ENCODE assay signal across 8 cellular contexts in genomic region chr10:132329565-132330485, GRCh38. TPM values are rescaled to one million over a fixed set of nuclear protein-coding genes. Genes with fewer than 3 reads are reported as not detected.
DNase-seq lines count a peak whose midpoint lies in the region; ATAC-seq and TF ChIP-seq lines count a peak whose summit lies in the region.

No MANE protein-coding gene starts in this region.

- WGBS in thyroid gland, 2 donors = 68 to 85% methylated on average over 23 of the region's 23 CpGs

- H3K27me3 ChIP-seq in MG63 = no peaks in the 10 kb centered on the region
- H3K27me3 ChIP-seq in subcutaneous abdominal adipose tissue (ENCODE audit: control insufficient read depth in 5 of 5, insufficient read depth in 4 of 5, low read length in 5 of 5) = no peaks in the 10 kb centered on the region
- H3K27me3 ChIP-seq in thyroid gland = no peaks in the 10 kb centered on the region

- intact Hi-C loops in thyroid gland (cut with DNase I) = no loop called here

- peak overlapping the region; percentile 89 for H3K27ac Mint-ChIP-seq in activated naive CD4-positive, alpha-beta T cell treated with anti-CD3 and anti-CD28 coated beads, Interleukin-2, amount 10 ng/mL, durations not matched to agents 7 days and 5 days

- H3K9ac ChIP-seq in subcutaneous abdominal adipose tissue (ENCODE audit: low read length in 5 of 5) = peak overlapping the region in 1 of 5 donors; percentile 33

- no peak for TF ChIP-seq CTCF in thyroid gland (IDR thresholded peaks at IDR 0.05)

- DNase-seq in GM04503 (ENCODE audit: low read depth) (peak; percentile 72), MG63 (peak; percentile 84), kidney glomerular epithelial cell (lab: John Stamatoyannopoulos, UW) (peak; percentile 94), thyroid gland (no peak)
- DNase-seq in activated naive CD4-positive, alpha-beta T cell treated with anti-CD3 and anti-CD28 coated beads, Interleukin-2, amount 10 ng/mL, durations not matched to agents 7 days and 5 days = peak; percentile 50

- peaks cover 47% of the 10 kb centered on the region for H3K36me3 Mint-ChIP-seq in activated naive CD4-positive, alpha-beta T cell treated with anti-CD3 and anti-CD28 coated beads, Interleukin-2, amount 10 ng/mL, durations not matched to agents 7 days and 5 days

- no peak for ATAC-seq in GM21381 (IDR thresholded peaks at IDR 0.05; ENCODE audit: unreplicated experiment)
- no peak for ATAC-seq in GM18868 (IDR thresholded peaks at IDR 0.05; ENCODE audit: unreplicated experiment)

- TF ChIP-seq POLR2A in thyroid gland (IDR thresholded peaks at IDR 0.05) = no peak

- H3K9me3 ChIP-seq in MG63 = no peaks in the 10 kb centered on the region
- H3K9me3 ChIP-seq in subcutaneous abdominal adipose tissue (ENCODE audit: control insufficient read depth in 5 of 5, low read length in 5 of 5) = no peaks in the 10 kb centered on the region
- no peaks in the 10 kb centered on the region for H3K9me3 ChIP-seq in thyroid gland

- H3K9me3 Mint-ChIP-seq in activated naive CD4-positive, alpha-beta T cell treated with anti-CD3 and anti-CD28 coated beads, Interleukin-2, amount 10 ng/mL, durations not matched to agents 7 days and 5 days = no peaks in the 10 kb centered on the region

- H3K36me3 ChIP-seq in MG63 (peaks cover 55% of the 10 kb centered on the region), subcutaneous abdominal adipose tissue (ENCODE audit: control insufficient read depth in 5 of 5, insufficient read depth in 5 of 5, low read length in 5 of 5) (peaks cover 0 to 3% (median 0%) of the 10 kb centered on the region in 5 donors), thyroid gland (no peaks in the 10 kb centered on the region)

- H3K4me3 ChIP-seq in MG63 = peak overlapping the region; percentile 99
- H3K4me3 ChIP-seq in subcutaneous abdominal adipose tissue (ENCODE audit: low read depth in 1 of 5, low read length in 5 of 5) = peak overlapping the region; percentile 11 to 98 (median 55)
- no peak overlapping the region for H3K4me3 ChIP-seq in thyroid gland (replicated peaks in 1 of 3)

- H3K4me1 Mint-ChIP-seq in activated naive CD4-positive, alpha-beta T cell treated with anti-CD3 and anti-CD28 coated beads, Interleukin-2, amount 10 ng/mL, durations not matched to agents 7 days and 5 days = peaks cover 62% of the 10 kb centered on the region

- H3K27ac ChIP-seq in subcutaneous abdominal adipose tissue (ENCODE audit: low read depth, low read length) (peak overlapping the region; percentile 55), thyroid gland (no peak overlapping the region)

- H3K4me3 Mint-ChIP-seq in activated naive CD4-positive, alpha-beta T cell treated with anti-CD3 and anti-CD28 coated beads, Interleukin-2, amount 10 ng/mL, durations not matched to agents 7 days and 5 days = peak overlapping the region; percentile 86

- CTCF ChIA-PET in activated naive CD4-positive, alpha-beta T cell treated with anti-CD3 and anti-CD28 coated beads, Interleukin-2, amount 10 ng/mL, durations not matched to agents 7 days and 5 days (lab: Charles Lee) = interaction anchor here (0.7 to 1.2 kb wide), 2 partner anchors 8 to 19 kb away, joined by 3 read pairs; no protein-coding TSS in a partner anchor

- H3K4me1 ChIP-seq in subcutaneous abdominal adipose tissue (ENCODE audit: control insufficient read depth in 5 of 5, insufficient read depth in 5 of 5, low read length in 5 of 5) = peaks cover 3 to 52% (median 38%) of the 10 kb centered on the region in 5 donors
- peaks cover 10 to 19% of the 10 kb centered on the region in 2 donors for H3K4me1 ChIP-seq in thyroid gland

- H3K27me3 Mint-ChIP-seq in activated naive CD4-positive, alpha-beta T cell treated with anti-CD3 and anti-CD28 coated beads, Interleukin-2, amount 10 ng/mL, durations not matched to agents 7 days and 5 days = peaks cover 20% of the 10 kb centered on the region

RNA-seq across cellular contexts. Expression of gene LRRC27, which starts 2.2 kb away (rescaled TPM):
- 8.3 and 13.7 TPM in 2 replicates for total RNA-seq in MG63 (2014; rRNA removed; shearing (Covaris generic); ENCODE audit: low replicate concordance)
- 10 to 100 TPM; 14.0 to 24.4 (median 19.4) TPM for total RNA-seq in thyroid gland

RNA-seq across cellular contexts. Expression of gene STK32C, which starts 22.1 kb away (rescaled TPM):
- 25.9 and 36.6 TPM in 2 replicates for total RNA-seq in MG63 (2014; rRNA removed; shearing (Covaris generic); ENCODE audit: low replicate concordance)
- total RNA-seq in thyroid gland = 1 to 10 TPM; 3.3 to 5.7 (median 3.5) TPM

Comparison
In these comparisons a context has a peak if more than half of its experiments do, and no peak if none do; other contexts are left out.
1. DNase-seq: peak in GM04503 (single experiment), MG63 (single experiment), activated naive CD4-positive, alpha-beta T cell treated with anti-CD3 and anti-CD28 coated beads, Interleukin-2, amount 10 ng/mL, durations not matched to agents 7 days and 5 days (single experiment) and kidney glomerular epithelial cell (single experiment); none in thyroid gland (0 of 2).
2. H3K4me3 ChIP-seq: peak in MG63 (single experiment) and subcutaneous abdominal adipose tissue (5 of 5); none in thyroid gland (0 of 3).